Comparison of ENCODE assay signal across 8 cellular contexts in genomic region chr3:47009225-47010049, GRCh38. TPM values are rescaled to one million over a fixed set of nuclear protein-coding genes. Genes with fewer than 3 reads are reported as not detected.
DNase-seq lines count a peak whose midpoint lies in the region; ATAC-seq, FAIRE-seq and TF ChIP-seq lines count a peak whose summit lies in the region.

No MANE protein-coding gene starts in this region.

- H3K27me3 ChIP-seq in lower lobe of right lung (ENCODE audit: low read depth) = no peaks in the 10 kb centered on the region

- ATAC-seq in GM21619 (IDR thresholded peaks at IDR 0.05; ENCODE audit: unreplicated experiment) = peak; percentile 64
- peak; percentile 95 for ATAC-seq in lower lobe of right lung

- H3K9me3 ChIP-seq in lower lobe of right lung = no peaks in the 10 kb centered on the region

- no peak for TF ChIP-seq CTCF in lower lobe of right lung (IDR thresholded peaks at IDR 0.05)

- DNase-seq in Caki2 (ENCODE audit: low read depth) (peak; percentile 94), NCI-H128 (lab: John Stamatoyannopoulos, UW; ENCODE audit: unreplicated experiment) (peak; percentile 79), ecto neural progenitor cell (ENCODE audit: low spot score) (peak; percentile 93), lower lobe of right lung (peak; percentile 92), H54 (ENCODE audit: insufficient read length, low spot score) (no peak)
- DNase-seq in activated CD4-positive, alpha-beta T cell treated with anti-CD3 and anti-CD28 coated beads, Interleukin-2, amount 50 U/mL, for 48 hours = peak; percentile 54 to 66
- DNase-seq in stimulated activated CD4-positive, alpha-beta T cell treated with anti-CD3 and anti-CD28 coated beads, Interleukin-4, amount 100 ng/mL, for 48 hours (ENCODE audit: low read depth in 2 of 2) = peak; percentile 40 to 56

- intact Hi-C loops in lower lobe of right lung (cut with DNase I) = no loop called here

- TF ChIP-seq POLR2A in H54 (IDR thresholded peaks at IDR 0.05; ENCODE audit: low read depth, low read length) = no peak

- no peak for FAIRE-seq in H54 (lab: Jason Lieb, UNC)

- peaks cover 17% of the 10 kb centered on the region for H3K4me1 ChIP-seq in lower lobe of right lung

- in situ Hi-C loops in Caki2 (cut with HindIII; ENCODE audit: low pct_unique_long_range_greater_than_20kb, low sequenced_read_pairs) = no loop called here

- H3K4me3 ChIP-seq in lower lobe of right lung = peak overlapping the region; percentile 70

- peaks cover 43% of the 10 kb centered on the region for H3K36me3 ChIP-seq in lower lobe of right lung

- H3K27ac ChIP-seq in lower lobe of right lung = peak overlapping the region; percentile 90

RNA-seq across cellular contexts. Expression of gene NBEAL2, which starts 30.0 kb away (rescaled TPM):
- total RNA-seq in Caki2 (2014; rRNA removed; shearing (Covaris generic); ENCODE audit: low replicate concordance) = 6.9 and 9.6 TPM in 2 replicates
- total RNA-seq in lower lobe of right lung = 97.0 TPM

RNA-seq across cellular contexts. Expression of gene CCDC12, which starts 32.9 kb away (rescaled TPM):
- 28.0 and 36.0 TPM in 2 replicates for total RNA-seq in Caki2 (2014; rRNA removed; shearing (Covaris generic); ENCODE audit: low replicate concordance)
- total RNA-seq in lower lobe of right lung = 42.9 TPM
